Comparison of ENCODE assay signal across 1 cellular context in genomic region chr19:34428549-34429285, GRCh38.
TF ChIP-seq lines count a peak whose summit lies in the region.

No MANE protein-coding gene starts in this region.

TF ChIP-seq in H1, 55 proteins besides CTCF, POLR2A, EP300 and RAD21:
- no peak for TF ChIP-seq FOSL1 (IDR thresholded peaks at IDR 0.05; ENCODE audit: insufficient read depth, low read depth, low read length)
- no peak for TF ChIP-seq CTBP2 (IDR thresholded peaks at IDR 0.05; ENCODE audit: borderline replicate concordance, insufficient read depth, insufficient read length, low read length)
- TF ChIP-seq KDM5A (IDR thresholded peaks at IDR 0.05; ENCODE audit: low read length): 0 out of 2 replicates have a peak, but pooled peaks have one; percentile 33
- TF ChIP-seq, protein P1, sequence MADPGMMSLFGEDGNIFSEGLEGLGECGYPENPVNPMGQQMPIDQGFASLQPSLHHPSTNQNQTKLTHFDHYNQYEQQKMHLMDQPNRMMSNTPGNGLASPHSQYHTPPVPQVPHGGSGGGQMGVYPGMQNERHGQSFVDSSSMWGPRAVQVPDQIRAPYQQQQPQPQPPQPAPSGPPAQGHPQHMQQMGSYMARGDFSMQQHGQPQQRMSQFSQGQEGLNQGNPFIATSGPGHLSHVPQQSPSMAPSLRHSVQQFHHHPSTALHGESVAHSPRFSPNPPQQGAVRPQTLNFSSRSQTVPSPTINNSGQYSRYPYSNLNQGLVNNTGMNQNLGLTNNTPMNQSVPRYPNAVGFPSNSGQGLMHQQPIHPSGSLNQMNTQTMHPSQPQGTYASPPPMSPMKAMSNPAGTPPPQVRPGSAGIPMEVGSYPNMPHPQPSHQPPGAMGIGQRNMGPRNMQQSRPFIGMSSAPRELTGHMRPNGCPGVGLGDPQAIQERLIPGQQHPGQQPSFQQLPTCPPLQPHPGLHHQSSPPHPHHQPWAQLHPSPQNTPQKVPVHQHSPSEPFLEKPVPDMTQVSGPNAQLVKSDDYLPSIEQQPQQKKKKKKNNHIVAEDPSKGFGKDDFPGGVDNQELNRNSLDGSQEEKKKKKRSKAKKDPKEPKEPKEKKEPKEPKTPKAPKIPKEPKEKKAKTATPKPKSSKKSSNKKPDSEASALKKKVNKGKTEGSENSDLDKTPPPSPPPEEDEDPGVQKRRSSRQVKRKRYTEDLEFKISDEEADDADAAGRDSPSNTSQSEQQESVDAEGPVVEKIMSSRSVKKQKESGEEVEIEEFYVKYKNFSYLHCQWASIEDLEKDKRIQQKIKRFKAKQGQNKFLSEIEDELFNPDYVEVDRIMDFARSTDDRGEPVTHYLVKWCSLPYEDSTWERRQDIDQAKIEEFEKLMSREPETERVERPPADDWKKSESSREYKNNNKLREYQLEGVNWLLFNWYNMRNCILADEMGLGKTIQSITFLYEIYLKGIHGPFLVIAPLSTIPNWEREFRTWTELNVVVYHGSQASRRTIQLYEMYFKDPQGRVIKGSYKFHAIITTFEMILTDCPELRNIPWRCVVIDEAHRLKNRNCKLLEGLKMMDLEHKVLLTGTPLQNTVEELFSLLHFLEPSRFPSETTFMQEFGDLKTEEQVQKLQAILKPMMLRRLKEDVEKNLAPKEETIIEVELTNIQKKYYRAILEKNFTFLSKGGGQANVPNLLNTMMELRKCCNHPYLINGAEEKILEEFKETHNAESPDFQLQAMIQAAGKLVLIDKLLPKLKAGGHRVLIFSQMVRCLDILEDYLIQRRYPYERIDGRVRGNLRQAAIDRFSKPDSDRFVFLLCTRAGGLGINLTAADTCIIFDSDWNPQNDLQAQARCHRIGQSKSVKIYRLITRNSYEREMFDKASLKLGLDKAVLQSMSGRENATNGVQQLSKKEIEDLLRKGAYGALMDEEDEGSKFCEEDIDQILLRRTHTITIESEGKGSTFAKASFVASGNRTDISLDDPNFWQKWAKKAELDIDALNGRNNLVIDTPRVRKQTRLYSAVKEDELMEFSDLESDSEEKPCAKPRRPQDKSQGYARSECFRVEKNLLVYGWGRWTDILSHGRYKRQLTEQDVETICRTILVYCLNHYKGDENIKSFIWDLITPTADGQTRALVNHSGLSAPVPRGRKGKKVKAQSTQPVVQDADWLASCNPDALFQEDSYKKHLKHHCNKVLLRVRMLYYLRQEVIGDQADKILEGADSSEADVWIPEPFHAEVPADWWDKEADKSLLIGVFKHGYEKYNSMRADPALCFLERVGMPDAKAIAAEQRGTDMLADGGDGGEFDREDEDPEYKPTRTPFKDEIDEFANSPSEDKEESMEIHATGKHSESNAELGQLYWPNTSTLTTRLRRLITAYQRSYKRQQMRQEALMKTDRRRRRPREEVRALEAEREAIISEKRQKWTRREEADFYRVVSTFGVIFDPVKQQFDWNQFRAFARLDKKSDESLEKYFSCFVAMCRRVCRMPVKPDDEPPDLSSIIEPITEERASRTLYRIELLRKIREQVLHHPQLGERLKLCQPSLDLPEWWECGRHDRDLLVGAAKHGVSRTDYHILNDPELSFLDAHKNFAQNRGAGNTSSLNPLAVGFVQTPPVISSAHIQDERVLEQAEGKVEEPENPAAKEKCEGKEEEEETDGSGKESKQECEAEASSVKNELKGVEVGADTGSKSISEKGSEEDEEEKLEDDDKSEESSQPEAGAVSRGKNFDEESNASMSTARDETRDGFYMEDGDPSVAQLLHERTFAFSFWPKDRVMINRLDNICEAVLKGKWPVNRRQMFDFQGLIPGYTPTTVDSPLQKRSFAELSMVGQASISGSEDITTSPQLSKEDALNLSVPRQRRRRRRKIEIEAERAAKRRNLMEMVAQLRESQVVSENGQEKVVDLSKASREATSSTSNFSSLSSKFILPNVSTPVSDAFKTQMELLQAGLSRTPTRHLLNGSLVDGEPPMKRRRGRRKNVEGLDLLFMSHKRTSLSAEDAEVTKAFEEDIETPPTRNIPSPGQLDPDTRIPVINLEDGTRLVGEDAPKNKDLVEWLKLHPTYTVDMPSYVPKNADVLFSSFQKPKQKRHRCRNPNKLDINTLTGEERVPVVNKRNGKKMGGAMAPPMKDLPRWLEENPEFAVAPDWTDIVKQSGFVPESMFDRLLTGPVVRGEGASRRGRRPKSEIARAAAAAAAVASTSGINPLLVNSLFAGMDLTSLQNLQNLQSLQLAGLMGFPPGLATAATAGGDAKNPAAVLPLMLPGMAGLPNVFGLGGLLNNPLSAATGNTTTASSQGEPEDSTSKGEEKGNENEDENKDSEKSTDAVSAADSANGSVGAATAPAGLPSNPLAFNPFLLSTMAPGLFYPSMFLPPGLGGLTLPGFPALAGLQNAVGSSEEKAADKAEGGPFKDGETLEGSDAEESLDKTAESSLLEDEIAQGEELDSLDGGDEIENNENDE (IDR thresholded peaks at IDR 0.05; ENCODE audit: insufficient replicate concordance, low read length): no peak
- no peak for TF ChIP-seq CEBPB (IDR thresholded peaks at IDR 0.05; ENCODE audit: low read depth, low read length)
- TF ChIP-seq SP2 (IDR thresholded peaks at IDR 0.05; ENCODE audit: low read length): no peak
- no peak for TF ChIP-seq KDM4A (IDR thresholded peaks at IDR 0.05; ENCODE audit: low read depth, low read length, severe bottlenecking)
- TF ChIP-seq SAP30 (IDR thresholded peaks at IDR 0.05; ENCODE audit: insufficient read depth, insufficient replicate concordance, low read length): peak; percentile 66
- TF ChIP-seq PHF8 (conservative IDR thresholded peaks at IDR 0.05; ENCODE audit: low read depth, low read length): peak; percentile 42; the same call in 1 of the 2 replicates
- TF ChIP-seq SIRT6 (IDR thresholded peaks at IDR 0.05; ENCODE audit: low read length): no peak
- peak in 1 of 2 experiments; percentile 4; a peak in 1 of 4 replicates for TF ChIP-seq SIN3A (conservative IDR thresholded peaks at IDR 0.05 in 1 of 2, IDR thresholded peaks at IDR 0.05 in 1 of 2; ENCODE audit: low read depth in 1 of 2, low read length in 2 of 2)
- 0 out of 2 replicates have a peak, but pooled peaks have one; percentile 30 for TF ChIP-seq POLR2AphosphoS5 (IDR thresholded peaks at IDR 0.05; ENCODE audit: low read depth, low read length)
- no peak for TF ChIP-seq GABPA (IDR thresholded peaks at IDR 0.05; ENCODE audit: borderline replicate concordance, insufficient read depth, low read length)
- no peak for TF ChIP-seq CBX5 (IDR thresholded peaks at IDR 0.05; ENCODE audit: low read depth, low read length)
- TF ChIP-seq ASH2L (IDR thresholded peaks at IDR 0.05; ENCODE audit: low read length): peak; percentile 53
